In the genomic region with DNA sequence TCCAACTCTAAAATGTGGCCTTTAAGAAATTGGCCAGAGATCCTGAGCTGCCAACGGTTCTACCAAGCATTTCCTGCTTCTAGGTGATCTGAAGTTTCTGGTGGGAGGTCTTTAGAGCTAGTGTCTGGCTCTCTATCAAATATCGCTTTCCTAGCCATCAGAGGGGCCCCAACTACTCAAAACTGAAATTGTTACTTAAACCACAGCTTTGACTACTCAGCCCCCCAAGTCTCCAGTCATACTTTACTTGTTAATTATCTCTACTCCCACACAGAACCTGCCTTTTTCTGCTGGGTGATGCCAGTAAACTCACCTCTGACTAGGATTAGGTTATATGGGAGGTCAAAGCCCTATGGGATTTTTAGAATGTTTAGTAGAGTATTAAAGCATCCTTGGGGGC, we compare ENCODE assay signal across 11 cellular contexts.
"Had no signal": no experiment of that assay in that cellular context is flagged by ENCODE, and none has a peak within 500 bp of the region (broad histone marks: within the 10 kb centered on the region; RNA-seq: fewer than 3 reads in every experiment).

No MANE protein-coding gene starts in this region.

- ATAC-seq: gastroesophageal sphincter, left lung, natural killer cell had no signal

- H3K9me3 Mint-ChIP-seq: activated naive CD4-positive, alpha-beta T cell treated with anti-CD3 and anti-CD28 coated beads, Interleukin-2, amount 50 U/mL, for 24 hours; natural killer cell had no signal

- H3K27ac ChIP-seq: breast epithelium, gastroesophageal sphincter, left lung, skin epidermis, thyroid gland, uterus had no signal

- H3K36me3 ChIP-seq: breast epithelium, gastroesophageal sphincter, left lung, thyroid gland, uterus had no signal

- H3K4me3 Mint-ChIP-seq: activated naive CD4-positive, alpha-beta T cell treated with anti-CD3 and anti-CD28 coated beads, Interleukin-2, amount 50 U/mL, for 24 hours; natural killer cell had no signal

- H3K4me1 ChIP-seq: breast epithelium, gastroesophageal sphincter, thyroid gland, uterus had no signal

- H3K4me3 ChIP-seq: breast epithelium, gastroesophageal sphincter, left lung, skin epidermis, thyroid gland, uterus had no signal

- H3K27me3 ChIP-seq: breast epithelium, gastroesophageal sphincter, left lung, thyroid gland, uterus had no signal

- H3K27ac Mint-ChIP-seq: activated naive CD4-positive, alpha-beta T cell treated with anti-CD3 and anti-CD28 coated beads, Interleukin-2, amount 50 U/mL, for 24 hours; natural killer cell had no signal

- H3K36me3 Mint-ChIP-seq: activated naive CD4-positive, alpha-beta T cell treated with anti-CD3 and anti-CD28 coated beads, Interleukin-2, amount 50 U/mL, for 24 hours; natural killer cell had no signal

- DNase-seq: aorta, dermis blood vessel endothelial cell, left lung, natural killer cell, posterior cingulate gyrus, thyroid gland, uterus had no signal

- H3K4me1 Mint-ChIP-seq: natural killer cell had no signal

- H3K9me3 ChIP-seq: breast epithelium, gastroesophageal sphincter, left lung, thyroid gland, uterus had no signal

- H3K27me3 Mint-ChIP-seq: activated naive CD4-positive, alpha-beta T cell treated with anti-CD3 and anti-CD28 coated beads, Interleukin-2, amount 50 U/mL, for 24 hours had no signal
